1 cellular context compared by ENCODE assay signal in genomic region chr7:5282464-5283316, GRCh38.
TF ChIP-seq lines count a peak whose summit lies in the region.

SLC29A4 (plus strand) TSS chr7:5282943; CDS start chr7:5287817, 4,874 bp downstream.

TF ChIP-seq in H1, 55 proteins besides CTCF, POLR2A, EP300 and RAD21:
- no peak for TF ChIP-seq NANOG (IDR thresholded peaks at IDR 0.05; ENCODE audit: insufficient read depth, low read depth, low read length, poor library complexity, severe bottlenecking)
- TF ChIP-seq CREB1 (IDR thresholded peaks at IDR 0.05): no peak
- TF ChIP-seq BACH1 (IDR thresholded peaks at IDR 0.05; ENCODE audit: low read length): no peak
- TF ChIP-seq PHF8 (conservative IDR thresholded peaks at IDR 0.05; ENCODE audit: low read depth, low read length): no peak
- TF ChIP-seq SUZ12 (IDR thresholded peaks at IDR 0.05; ENCODE audit: low read length): peak; percentile 7; the same call in 1 of the 2 replicates
- no peak for TF ChIP-seq TEAD4 (IDR thresholded peaks at IDR 0.05; ENCODE audit: low read depth, low read length)
- TF ChIP-seq KDM1A (IDR thresholded peaks at IDR 0.05; ENCODE audit: borderline replicate concordance, low read length): peak; percentile 19; the same call in 1 of the 2 replicates
- no peak for TF ChIP-seq RBBP5 (IDR thresholded peaks at IDR 0.05; ENCODE audit: borderline replicate concordance, low read depth, low read length)
- TF ChIP-seq CEBPB (IDR thresholded peaks at IDR 0.05; ENCODE audit: low read depth, low read length): no peak
- no peak for TF ChIP-seq ATF3 (IDR thresholded peaks at IDR 0.05; ENCODE audit: insufficient read depth, low read depth, low read length)
- no peak for TF ChIP-seq SIRT6 (IDR thresholded peaks at IDR 0.05; ENCODE audit: low read length)
- no peak for TF ChIP-seq RXRA (IDR thresholded peaks at IDR 0.05; ENCODE audit: insufficient read depth, low read depth, low read length)
